34 cellular contexts compared by ENCODE assay signal in the genomic region with DNA sequence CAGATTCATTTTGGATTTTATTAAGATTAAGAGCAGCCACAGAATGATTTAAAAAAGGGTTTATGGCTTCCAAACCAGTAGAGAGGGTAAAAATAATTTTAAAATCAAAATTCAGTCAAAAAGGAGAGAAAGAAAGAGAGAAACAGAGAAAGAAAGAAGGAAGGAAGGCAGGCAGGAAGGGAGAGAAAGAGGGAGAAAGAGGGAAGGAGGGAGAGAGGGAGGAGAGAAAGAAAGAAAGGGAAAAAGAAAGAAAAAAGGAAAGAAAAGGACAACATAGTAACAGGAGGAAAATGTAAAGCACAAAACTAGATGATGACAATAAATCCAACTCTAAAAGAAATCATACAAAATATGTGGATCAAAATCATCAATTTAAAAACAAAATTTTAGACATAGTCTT.
"Had no signal": no experiment of that assay in that cellular context is flagged by ENCODE, and none has a peak within 500 bp of the region (broad histone marks: within the 10 kb centered on the region; RNA-seq: fewer than 3 reads in every experiment).

No MANE protein-coding gene starts in this region.

- H3K4me2 ChIP-seq: KMS-11 had no signal

- H3K9me3 ChIP-seq: MG63 had no signal

- H3K27me3 ChIP-seq: MG63 had no signal

- H3K36me3 ChIP-seq: MG63 had no signal

- H3K27ac ChIP-seq: KMS-11 had no signal

- DNase-seq: Karpas-422, Kasumi-1, MG63, MM.1S, MV-4-11, NCI-H1048, NCI-H1092, NCI-H1092 treated with DMSO at 0.1 percent for 48 hours, NCI-H1105, NCI-H1105 treated with DMSO at 0.1 percent for 48 hours, NCI-H1417, NCI-H1417 treated with DMSO at 0.1 percent for 48 hours, NCI-H1436, NCI-H1436 treated with DMSO at 0.1 percent for 48 hours, NCI-H146, NCI-H1694, NCI-H1694 treated with DMSO at 0.1 percent for 48 hours, NCI-H187, NCI-H187 treated with DMSO at 0.1 percent for 48 hours, NCI-H1930, NCI-H2029, NCI-H2029 treated with DMSO at 0.1 percent for 48 hours, NCI-H2081, NCI-H2081 treated with DMSO at 0.1 percent for 48 hours, NCI-H2107, NCI-H2171, NCI-H2171 treated with DMSO at 0.1 percent for 48 hours, NCI-H2227 treated with DMSO at 0.1 percent for 48 hours, NCI-H226, NCI-H345, NCI-H446, NCI-H446 treated with DMSO at 0.1 percent for 48 hours, NCI-H510A had no signal

- H3K4me3 ChIP-seq: MG63 had no signal

- H3K9ac ChIP-seq: KMS-11 had no signal
